In genomic region chr6:48069280-48069679, GRCh38 we compare ENCODE assay signal across 12 cellular contexts. TPM values are rescaled to one million over a fixed set of nuclear protein-coding genes. Genes with fewer than 3 reads are reported as not detected.
DNase-seq lines count a peak whose midpoint lies in the region; ATAC-seq, FAIRE-seq and TF ChIP-seq lines count a peak whose summit lies in the region.
"Had no signal": no experiment of that assay in that cellular context is flagged by ENCODE, and none has a peak within 500 bp of the region (broad histone marks: within the 10 kb centered on the region; RNA-seq: fewer than 3 reads in every experiment).

No MANE protein-coding gene starts in this region.

- intact Hi-C loops in breast epithelium (cut with DNase I; ENCODE audit: low total_unique reads) = no loop called here
- intact Hi-C loops in MCF 10A (cut with micrococcal nuclease) = loop anchor here (5.0 kb wide), 1 partner anchor 282 kb away; no protein-coding TSS in a partner anchor
- intact Hi-C loops in upper lobe of right lung (cut with DNase I) = no loop called here
- intact Hi-C loops in kidney (cut with DNase I) = no loop called here

- no peaks in the 10 kb centered on the region for H3K36me3 ChIP-seq in breast epithelium
- H3K36me3 ChIP-seq in upper lobe of right lung = no peaks in the 10 kb centered on the region
- H3K36me3 ChIP-seq in kidney (ENCODE audit: control insufficient read depth in 1 of 2, insufficient read depth in 2 of 2, low read length in 2 of 2) = no peaks in the 10 kb centered on the region
- H3K36me3 ChIP-seq: ascending aorta, tibial nerve had no signal

- H3K4me3 ChIP-seq in breast epithelium = peak overlapping the region; percentile 20 to 59 (median 43)
- H3K4me3 ChIP-seq in upper lobe of right lung = peak overlapping the region; percentile 29
- H3K4me3 ChIP-seq in kidney (ENCODE audit: low read length in 2 of 2) = no peak overlapping the region

- H3K4me3 Mint-ChIP-seq in MCF 10A (ENCODE audit: unreplicated experiment) = no peak overlapping the region

- DNase-seq in breast epithelium (ENCODE audit: low spot score in 2 of 2) (no peak), MCF 10A (ENCODE audit: unreplicated experiment) (no peak), astrocyte of the hippocampus (ENCODE audit: low read depth, low spot score) (peak; percentile 26), left kidney (ENCODE audit: low read depth, low spot score) (peak; percentile 39), upper lobe of right lung (peak; percentile 34), activated gamma-delta T cell treated with Interleukin-2 at 50 U/mL for 16 hours (no peak), kidney (no peak)
- DNase-seq: naive B cell had no signal

- H3K4me1 Mint-ChIP-seq in MCF 10A (ENCODE audit: insufficient read depth, unreplicated experiment) = peaks cover 7% of the 10 kb centered on the region

- H3K36me3 Mint-ChIP-seq in MCF 10A (ENCODE audit: insufficient read depth, unreplicated experiment) = peaks cover 19% of the 10 kb centered on the region
- H3K36me3 Mint-ChIP-seq: naive B cell had no signal

- H3K4me1 ChIP-seq in breast epithelium = no peaks in the 10 kb centered on the region
- H3K4me1 ChIP-seq in upper lobe of right lung = peaks cover 6% of the 10 kb centered on the region
- peaks cover 0 to 6% of the 10 kb centered on the region in 2 donors for H3K4me1 ChIP-seq in kidney (ENCODE audit: control insufficient read depth in 1 of 2, insufficient read depth in 1 of 2, low read depth in 1 of 2, low read length in 2 of 2)
- H3K4me1 ChIP-seq: ascending aorta had no signal

- CTCF ChIA-PET in MCF 10A (lab: Yijun Ruan, JAX) = no interaction called here

- TF ChIP-seq CTCF in breast epithelium (IDR thresholded peaks at IDR 0.05) (no peak), MCF 10A (IDR thresholded peaks at IDR 0.05; ENCODE audit: unreplicated experiment) (no peak), upper lobe of right lung (IDR thresholded peaks at IDR 0.05) (no peak), kidney (IDR thresholded peaks at IDR 0.05; ENCODE audit: borderline replicate concordance, extremely low read depth, insufficient read depth) (no peak)

- H3K9me3 Mint-ChIP-seq in MCF 10A (ENCODE audit: unreplicated experiment) = no peaks in the 10 kb centered on the region

- H3K9ac ChIP-seq in kidney (ENCODE audit: low read length in 2 of 2) = no peak overlapping the region

- BruUV-seq in MCF 10A (replicated peaks; lab: Mats Ljungman, UMichigan) = no TSS peak

- ATAC-seq in upper lobe of right lung = no peak
- ATAC-seq in GM21576 (IDR thresholded peaks at IDR 0.05; ENCODE audit: unreplicated experiment) = no peak

- H3K27ac ChIP-seq in breast epithelium = no peak overlapping the region
- no peak overlapping the region for H3K27ac ChIP-seq in upper lobe of right lung
- H3K27ac ChIP-seq in kidney (ENCODE audit: low read depth in 2 of 2, low read length in 2 of 2) = no peak overlapping the region
- H3K27ac ChIP-seq: ascending aorta, tibial nerve had no signal

- POLR2A ChIA-PET in MCF 10A (lab: Yijun Ruan, JAX) = interaction anchor here (0.6 to 1.0 kb wide), 3 partner anchors 13 to 1390 kb away, joined by 3 to 4 read pairs (median 3); no protein-coding TSS in a partner anchor

- no peak for TF ChIP-seq POLR2A in breast epithelium (IDR thresholded peaks at IDR 0.05)

- peaks cover 0 to 6% of the 10 kb centered on the region in 2 donors for H3K27me3 ChIP-seq in breast epithelium
- peaks cover 6% of the 10 kb centered on the region for H3K27me3 ChIP-seq in upper lobe of right lung
- H3K27me3 ChIP-seq: ascending aorta had no signal

- FAIRE-seq in kidney (lab: Jason Lieb, UNC) = no peak

- H3K9me3 ChIP-seq in breast epithelium (no peaks in the 10 kb centered on the region), upper lobe of right lung (no peaks in the 10 kb centered on the region), kidney (ENCODE audit: control insufficient read depth in 1 of 2, low read length in 2 of 2) (no peaks in the 10 kb centered on the region)
- H3K9me3 ChIP-seq: ascending aorta, tibial nerve had no signal

- H3K27me3 Mint-ChIP-seq in MCF 10A (ENCODE audit: insufficient read depth, unreplicated experiment) = no peaks in the 10 kb centered on the region

- H3K27ac Mint-ChIP-seq in MCF 10A (ENCODE audit: low read depth, unreplicated experiment) = no peak overlapping the region

RNA-seq across cellular contexts. Expression of gene PTCHD4, which starts 41.7 kb away (rescaled TPM):
- total RNA-seq in breast epithelium (1 to 10 TPM; 1.6 to 2.9 (median 1.9) TPM), MCF 10A (2022) (7.4 and 8.4 TPM in 2 replicates), upper lobe of right lung (4.1 TPM), kidney (1.7 TPM)
- 0.24 TPM for polyA plus RNA-seq in kidney (ENCODE audit: insufficient read depth, low read depth, low replicate concordance)
- total RNA-seq: HT-29 had no signal

Comparison
In these comparisons a context has a peak if more than half of its experiments do, and no peak if none do; other contexts are left out.
1. DNase-seq: peak in astrocyte of the hippocampus (single experiment), left kidney (single experiment) and upper lobe of right lung (single experiment); none in breast epithelium (0 of 2), MCF 10A (single experiment), activated gamma-delta T cell treated with Interleukin-2 at 50 U/mL for 16 hours (single experiment) and kidney (single experiment).
2. H3K4me3 ChIP-seq: peak in breast epithelium (3 of 3) and upper lobe of right lung (single experiment); none in kidney (0 of 2).